Comparison of ENCODE assay signal across 38 cellular contexts in the genomic region with DNA sequence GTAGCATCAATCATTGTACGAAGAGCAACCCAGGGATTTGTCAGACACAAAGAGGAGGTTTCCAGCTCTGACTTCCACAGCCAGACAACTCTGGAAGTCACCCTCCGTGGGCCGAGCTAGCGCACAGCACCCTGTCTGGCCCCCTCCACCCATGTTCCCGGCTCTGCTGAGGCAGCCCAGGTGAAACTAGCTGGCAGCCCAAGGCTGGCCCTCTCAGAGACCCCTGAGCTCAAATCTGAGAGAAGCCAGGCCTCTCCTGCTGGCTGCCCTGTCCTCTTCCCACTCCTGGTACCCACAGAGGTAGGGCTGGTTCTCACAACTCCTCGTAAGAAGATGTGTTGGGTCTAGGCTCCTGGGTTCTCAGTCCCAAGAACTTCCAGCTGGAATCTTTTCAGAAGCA.
"Had no signal": no experiment of that assay in that cellular context is flagged by ENCODE, and none has a peak within 500 bp of the region (broad histone marks: within the 10 kb centered on the region; RNA-seq: fewer than 3 reads in every experiment).

No MANE protein-coding gene starts in this region.

- H3K36me3 ChIP-seq: ascending aorta, cardiac muscle cell, WERI-Rb-1 had no signal

- H3K27me3 ChIP-seq: ascending aorta, cardiac muscle cell had no signal

- H3K4me3 Mint-ChIP-seq: activated CD4-positive, alpha-beta memory T cell treated with anti-CD3 and anti-CD28 coated beads, Interleukin-2, amount 10 ng/mL, durations not matched to agents 7 days and 5 days; activated CD4-positive, alpha-beta T cell treated with anti-CD3 and anti-CD28 coated beads for 36 hours; activated CD4-positive, alpha-beta T cell treated with anti-CD3 and anti-CD28 coated beads, Interleukin-2, amount 10 ng/mL, durations not matched to agents 7 days and 5 days; activated CD8-positive, alpha-beta memory T cell treated with anti-CD3 and anti-CD28 coated beads, Interleukin-2, amount 10 ng/mL, durations not matched to agents 7 days and 5 days; activated CD8-positive, alpha-beta T cell treated with anti-CD3 and anti-CD28 coated beads, Interleukin-2, amount 10 ng/mL, durations not matched to agents 7 days and 5 days; activated naive CD4-positive, alpha-beta T cell treated with anti-CD3 and anti-CD28 coated beads, Interleukin-2, amount 10 ng/mL, durations not matched to agents 7 days and 5 days; activated naive CD4-positive, alpha-beta T cell treated with anti-CD3 and anti-CD28 coated beads, Interleukin-2, amount 50 U/mL, for 24 hours; activated naive CD8-positive, alpha-beta T cell; activated naive CD8-positive, alpha-beta T cell treated with anti-CD3 and anti-CD28 coated beads, Interleukin-2, amount 10 ng/mL, durations not matched to agents 7 days and 5 days; activated naive CD8-positive, alpha-beta T cell treated with anti-CD3 and anti-CD28 coated beads, Interleukin-2, amount 50 U/mL, for 24 hours; activated T-cell treated with anti-CD3 and anti-CD28 coated beads, Interleukin-2, amount 50 U/mL, for 24 hours; brain; central memory CD8-positive, alpha-beta T cell; T-helper 1 cell treated with Interleukin-12 subunit alpha and Interleukin-12 subunit beta and Interleukin-4 antibody, amounts not matched to agents 30 μg/mL and 1 μg/mL, for 36 hours; T-helper 2 cell treated with Interferon-gamma antibody and Interleukin-4, amounts not matched to agents 5 μg/mL and 100 μg/mL, for 36 hours; WTC11 had no signal

- H3K9me3 ChIP-seq: ascending aorta had no signal

- H3K27ac Mint-ChIP-seq: activated CD4-positive, alpha-beta memory T cell treated with anti-CD3 and anti-CD28 coated beads, Interleukin-2, amount 10 ng/mL, durations not matched to agents 7 days and 5 days; activated CD4-positive, alpha-beta T cell treated with anti-CD3 and anti-CD28 coated beads for 36 hours; activated CD4-positive, alpha-beta T cell treated with anti-CD3 and anti-CD28 coated beads, Interleukin-2, amount 10 ng/mL, durations not matched to agents 7 days and 5 days; activated CD8-positive, alpha-beta memory T cell treated with anti-CD3 and anti-CD28 coated beads, Interleukin-2, amount 10 ng/mL, durations not matched to agents 7 days and 5 days; activated CD8-positive, alpha-beta T cell treated with anti-CD3 and anti-CD28 coated beads, Interleukin-2, amount 10 ng/mL, durations not matched to agents 7 days and 5 days; activated naive CD4-positive, alpha-beta T cell treated with anti-CD3 and anti-CD28 coated beads, Interleukin-2, amount 10 ng/mL, durations not matched to agents 7 days and 5 days; activated naive CD4-positive, alpha-beta T cell treated with anti-CD3 and anti-CD28 coated beads, Interleukin-2, amount 50 U/mL, for 24 hours; activated naive CD8-positive, alpha-beta T cell; activated naive CD8-positive, alpha-beta T cell treated with anti-CD3 and anti-CD28 coated beads, Interleukin-2, amount 10 ng/mL, durations not matched to agents 7 days and 5 days; activated naive CD8-positive, alpha-beta T cell treated with anti-CD3 and anti-CD28 coated beads, Interleukin-2, amount 50 U/mL, for 24 hours; activated T-cell treated with anti-CD3 and anti-CD28 coated beads, Interleukin-2, amount 50 U/mL, for 24 hours; activated T-helper 2 cell treated with anti-CD3 and anti-CD28 coated beads, Interferon-gamma antibody, Interleukin-2, Interleukin-4, amounts not matched to agents 10 μg/mL and 5 μg/mL and 100 μg/mL, durations not matched to agents 14 hours and 24 hours and 36 hours; brain; T-helper 1 cell treated with Interleukin-12 subunit alpha and Interleukin-12 subunit beta and Interleukin-4 antibody, amounts not matched to agents 30 μg/mL and 1 μg/mL, for 36 hours; T-helper 2 cell treated with Interferon-gamma antibody and Interleukin-4, amounts not matched to agents 5 μg/mL and 100 μg/mL, for 36 hours; WTC11 had no signal

- ATAC-seq: activated CD4-positive, alpha-beta T cell treated with anti-CD3 and anti-CD28 coated beads for 36 hours; activated CD4-positive, CD25-positive, alpha-beta regulatory T cell treated with anti-CD3 and anti-CD28 coated beads, Interleukin-2, amount 50 U/mL, for 24 hours; activated CD8-positive, alpha-beta memory T cell treated with anti-CD3 and anti-CD28 coated beads, Interleukin-2, amount 10 ng/mL, durations not matched to agents 7 days and 5 days; activated CD8-positive, alpha-beta T cell treated with anti-CD3 and anti-CD28 coated beads, Interleukin-2, amount 10 ng/mL, durations not matched to agents 7 days and 5 days; activated naive CD8-positive, alpha-beta T cell treated with anti-CD3 and anti-CD28 coated beads, Interleukin-2, amount 50 U/mL, for 24 hours; WTC11 had no signal

- H3K27ac ChIP-seq: ascending aorta, cardiac muscle cell, WERI-Rb-1 had no signal

- H3K4me3 ChIP-seq: ascending aorta, cardiac muscle cell had no signal

- H3K36me3 Mint-ChIP-seq: activated CD8-positive, alpha-beta memory T cell treated with anti-CD3 and anti-CD28 coated beads, Interleukin-2, amount 10 ng/mL, durations not matched to agents 7 days and 5 days; activated naive CD4-positive, alpha-beta T cell treated with anti-CD3 and anti-CD28 coated beads, Interleukin-2, amount 10 ng/mL, durations not matched to agents 7 days and 5 days; activated naive CD4-positive, alpha-beta T cell treated with anti-CD3 and anti-CD28 coated beads, Interleukin-2, amount 50 U/mL, for 24 hours; brain; WTC11 had no signal

- H3K4me1 ChIP-seq: ascending aorta had no signal

- H3K27me3 Mint-ChIP-seq: activated naive CD4-positive, alpha-beta T cell treated with anti-CD3 and anti-CD28 coated beads, Interleukin-2, amount 50 U/mL, for 24 hours; activated naive CD8-positive, alpha-beta T cell; activated naive CD8-positive, alpha-beta T cell treated with anti-CD3 and anti-CD28 coated beads, Interleukin-2, amount 50 U/mL, for 24 hours; activated T-cell treated with anti-CD3 and anti-CD28 coated beads, Interleukin-2, amount 50 U/mL, for 24 hours had no signal

- H3K9me3 Mint-ChIP-seq: activated CD4-positive, alpha-beta memory T cell treated with anti-CD3 and anti-CD28 coated beads, Interleukin-2, amount 10 ng/mL, durations not matched to agents 7 days and 5 days; activated CD4-positive, alpha-beta T cell treated with anti-CD3 and anti-CD28 coated beads, Interleukin-2, amount 10 ng/mL, durations not matched to agents 7 days and 5 days; activated naive CD4-positive, alpha-beta T cell treated with anti-CD3 and anti-CD28 coated beads, Interleukin-2, amount 10 ng/mL, durations not matched to agents 7 days and 5 days; activated naive CD4-positive, alpha-beta T cell treated with anti-CD3 and anti-CD28 coated beads, Interleukin-2, amount 50 U/mL, for 24 hours; activated naive CD8-positive, alpha-beta T cell treated with anti-CD3 and anti-CD28 coated beads, Interleukin-2, amount 50 U/mL, for 24 hours; activated T-helper 2 cell treated with anti-CD3 and anti-CD28 coated beads, Interferon-gamma antibody, Interleukin-2, Interleukin-4, amounts not matched to agents 10 μg/mL and 5 μg/mL and 100 μg/mL, durations not matched to agents 14 hours and 24 hours and 36 hours; brain; central memory CD8-positive, alpha-beta T cell; T-helper 1 cell treated with Interleukin-12 subunit alpha and Interleukin-12 subunit beta and Interleukin-4 antibody, amounts not matched to agents 30 μg/mL and 1 μg/mL, for 36 hours; T-helper 2 cell treated with Interferon-gamma antibody and Interleukin-4, amounts not matched to agents 5 μg/mL and 100 μg/mL, for 36 hours had no signal

- H3K4me1 Mint-ChIP-seq: activated CD4-positive, alpha-beta T cell treated with anti-CD3 and anti-CD28 coated beads for 36 hours; activated CD4-positive, alpha-beta T cell treated with anti-CD3 and anti-CD28 coated beads, Interleukin-2, amount 10 ng/mL, durations not matched to agents 7 days and 5 days; activated CD8-positive, alpha-beta memory T cell treated with anti-CD3 and anti-CD28 coated beads, Interleukin-2, amount 10 ng/mL, durations not matched to agents 7 days and 5 days; activated naive CD4-positive, alpha-beta T cell treated with anti-CD3 and anti-CD28 coated beads, Interleukin-2, amount 50 U/mL, for 24 hours; activated naive CD8-positive, alpha-beta T cell treated with anti-CD3 and anti-CD28 coated beads, Interleukin-2, amount 10 ng/mL, durations not matched to agents 7 days and 5 days; activated naive CD8-positive, alpha-beta T cell treated with anti-CD3 and anti-CD28 coated beads, Interleukin-2, amount 50 U/mL, for 24 hours; brain; central memory CD8-positive, alpha-beta T cell had no signal

- DNase-seq: activated CD4-positive, alpha-beta memory T cell treated with anti-CD3 and anti-CD28 coated beads, Interleukin-2, amount 10 ng/mL, durations not matched to agents 7 days and 5 days; activated CD4-positive, alpha-beta T cell treated with anti-CD3 and anti-CD28 coated beads for 1 hour; activated CD4-positive, alpha-beta T cell treated with anti-CD3 and anti-CD28 coated beads for 36 hours; activated CD4-positive, alpha-beta T cell treated with anti-CD3 and anti-CD28 coated beads for 48 hours; activated CD4-positive, alpha-beta T cell treated with anti-CD3 and anti-CD28 coated beads, Interleukin-2, amount 10 ng/mL, durations not matched to agents 7 days and 5 days; activated CD4-positive, alpha-beta T cell treated with anti-CD3 and anti-CD28 coated beads, Interleukin-2, amount 50 U/mL, for 48 hours; activated CD4-positive, CD25-positive, alpha-beta regulatory T cell; activated CD8-positive, alpha-beta memory T cell treated with anti-CD3 and anti-CD28 coated beads for 24 hours; activated CD8-positive, alpha-beta memory T cell treated with anti-CD3 and anti-CD28 coated beads, Interleukin-2, amount 10 ng/mL, durations not matched to agents 7 days and 5 days; activated CD8-positive, alpha-beta memory T cell treated with anti-CD3 and anti-CD28 coated beads, Interleukin-2, amount 50 U/mL, for 48 hours; activated CD8-positive, alpha-beta T cell treated with anti-CD3 and anti-CD28 coated beads, Interleukin-2, amount 10 ng/mL, durations not matched to agents 7 days and 5 days; activated effector memory CD4-positive, alpha-beta T cell treated with Interleukin-2 at 50 U/mL for 16 hours; activated gamma-delta T cell; activated naive CD4-positive, alpha-beta T cell treated with anti-CD3 and anti-CD28 coated beads, Interleukin-2, amount 10 ng/mL, durations not matched to agents 7 days and 5 days; activated naive CD4-positive, alpha-beta T cell treated with Interleukin-2 at 50 U/mL for 16 hours; activated naive CD8-positive, alpha-beta T cell treated with anti-CD3 and anti-CD28 coated beads, Interleukin-2, amount 10 ng/mL, durations not matched to agents 7 days and 5 days; activated naive CD8-positive, alpha-beta T cell treated with anti-CD3 and anti-CD28 coated beads, Interleukin-2, amount 50 U/mL, for 24 hours; activated T-cell treated with anti-CD3 and anti-CD28 coated beads, Interleukin-2, amount 50 U/mL, for 24 hours; activated T-cell treated with anti-CD3 and anti-CD28 coated beads, Interleukin-2, amount 50 U/mL, for 48 hours; amygdala; anterior cingulate cortex; caudate nucleus; cerebellar nuclear complex; T-helper 1 cell; T-helper 2 cell; T-helper 9 cell; WERI-Rb-1 had no signal
